8 cellular contexts compared by ENCODE assay signal in the genomic region with DNA sequence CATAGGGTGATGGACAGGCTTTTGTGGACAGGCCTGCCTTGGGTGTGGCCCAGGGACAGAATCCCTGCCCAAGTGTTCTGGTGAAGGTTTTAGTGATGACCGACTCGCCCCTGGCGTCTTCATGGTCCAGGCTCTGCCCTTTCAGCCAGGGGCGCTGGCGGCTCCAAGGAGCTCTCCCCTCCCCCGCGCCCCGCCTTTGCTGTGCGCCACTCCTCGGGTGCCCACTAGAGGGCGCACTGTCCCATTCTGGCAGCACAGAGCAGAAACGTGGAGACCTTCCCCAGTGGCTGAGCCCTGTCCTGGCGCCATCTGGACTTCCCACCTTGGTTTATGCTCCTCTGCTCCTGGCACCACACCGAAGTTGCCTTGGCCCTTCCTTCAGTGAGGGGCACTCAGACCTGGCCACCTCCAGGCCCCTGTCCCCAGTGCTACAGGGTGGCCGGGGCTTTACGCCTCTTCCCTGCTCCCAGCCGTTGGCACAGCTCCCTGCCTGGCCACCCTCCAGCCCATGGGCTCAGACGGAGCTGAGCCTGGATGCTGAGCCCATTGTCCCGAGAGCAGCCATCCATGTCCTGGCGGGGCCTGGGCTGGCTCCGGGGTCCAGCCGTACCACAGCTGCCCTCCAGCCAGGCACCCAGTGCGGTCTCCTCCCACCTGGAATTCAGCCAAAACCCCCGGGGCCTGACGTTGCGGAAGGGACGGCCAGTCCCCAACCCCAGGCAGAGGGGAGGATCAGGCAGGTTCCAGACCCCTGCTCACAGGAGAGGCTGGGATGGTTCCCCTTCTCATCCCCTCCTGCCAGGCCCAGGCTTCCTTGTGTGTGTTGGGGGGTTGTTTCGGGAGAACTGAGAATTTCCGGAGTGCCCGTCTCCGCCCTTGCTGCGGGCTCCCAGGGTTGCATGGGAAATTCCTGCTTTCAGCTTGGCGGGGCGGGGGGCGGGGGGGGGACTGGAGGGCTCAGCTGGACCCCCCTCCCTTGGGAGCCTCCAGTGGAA. TPM values are rescaled to one million over a fixed set of nuclear protein-coding genes. Genes with fewer than 3 reads are reported as not detected.
DNase-seq lines count a peak whose midpoint lies in the region; ATAC-seq lines count a peak whose summit lies in the region.

No MANE protein-coding gene starts in this region.

- H3K27me3 Mint-ChIP-seq in T-helper 2 cell treated with Interferon-gamma antibody and Interleukin-4, amounts not matched to agents 5 μg/mL and 100 μg/mL, for 36 hours (ENCODE audit: low read depth): peaks cover 27% of the 10 kb centered on the region

- no peaks in the 10 kb centered on the region for H3K9me3 Mint-ChIP-seq in T-helper 2 cell treated with Interferon-gamma antibody and Interleukin-4, amounts not matched to agents 5 μg/mL and 100 μg/mL, for 36 hours

- peak overlapping the region; percentile 98 for H3K27ac Mint-ChIP-seq in T-helper 2 cell treated with Interferon-gamma antibody and Interleukin-4, amounts not matched to agents 5 μg/mL and 100 μg/mL, for 36 hours

- under 1% methylated on average over 35 of the region's 35 CpGs for WGBS in right cardiac atrium

- DNase-seq in GM03348 (ENCODE audit: low spot score): peak; percentile 93
- DNase-seq in NCI-H187 (lab: John Stamatoyannopoulos, UW): peak; percentile 77 to 83
- DNase-seq in T-helper 2 cell treated with Interferon-gamma antibody and Interleukin-4, amounts not matched to agents 5 μg/mL and 100 μg/mL, for 36 hours (ENCODE audit: low spot score): peak; percentile 89
- DNase-seq in anterior cingulate cortex (lab: John Stamatoyannopoulos, UW): peak; percentile 59 to 98 (median 88)
- peak; percentile 89 to 96 (median 96) for DNase-seq in right cardiac atrium
- peak; percentile 98 for DNase-seq in retina
- DNase-seq in cortex of kidney (lab: John Stamatoyannopoulos, UW): no peak

- no peaks in the 10 kb centered on the region for H3K36me3 Mint-ChIP-seq in T-helper 2 cell treated with Interferon-gamma antibody and Interleukin-4, amounts not matched to agents 5 μg/mL and 100 μg/mL, for 36 hours (ENCODE audit: low read depth)

- peak overlapping the region; percentile 5 for H3K4me3 ChIP-seq in right cardiac atrium (ENCODE audit: low read length)

- peak overlapping the region; percentile 64 for H3K4me3 Mint-ChIP-seq in T-helper 2 cell treated with Interferon-gamma antibody and Interleukin-4, amounts not matched to agents 5 μg/mL and 100 μg/mL, for 36 hours

- ATAC-seq in HG02759 (IDR thresholded peaks at IDR 0.05; ENCODE audit: unreplicated experiment) (peak; percentile 51), right cardiac atrium (peak; percentile 61 to 66)

- peak overlapping the region; percentile 95 for H3K27ac ChIP-seq in right cardiac atrium (ENCODE audit: low read length)

- H3K4me1 ChIP-seq in right cardiac atrium (ENCODE audit: control insufficient read depth, insufficient read depth, low read length): peaks cover 20% of the 10 kb centered on the region

- no peaks in the 10 kb centered on the region for H3K9me3 ChIP-seq in right cardiac atrium (ENCODE audit: control insufficient read depth, low read length)

- intact Hi-C loops in right cardiac atrium (cut with DNase I): loop anchor here in 2 of 4 donors (10.0 kb wide), 2 partner anchors 106 to 276 kb away; no protein-coding TSS in a partner anchor

- no peaks in the 10 kb centered on the region for H3K27me3 ChIP-seq in right cardiac atrium (ENCODE audit: control insufficient read depth, insufficient read depth)

- peaks cover 29% of the 10 kb centered on the region for H3K4me1 Mint-ChIP-seq in T-helper 2 cell treated with Interferon-gamma antibody and Interleukin-4, amounts not matched to agents 5 μg/mL and 100 μg/mL, for 36 hours (ENCODE audit: low read depth)

RNA-seq across cellular contexts. Expression of a gene that starts 5.6 kb away (rescaled TPM):
- 100 to 1,000 TPM; 161 to 218 (median 192) TPM for total RNA-seq in right cardiac atrium
- 243 TPM for polyA plus RNA-seq in right cardiac atrium

RNA-seq across cellular contexts. Expression of a gene that starts 6.5 kb away (rescaled TPM):
- total RNA-seq in right cardiac atrium: 1,000 to 10,000 TPM; 1,091 to 1,370 (median 1,238) TPM
- polyA plus RNA-seq in right cardiac atrium: 1,790 TPM

RNA-seq across cellular contexts. Expression of a gene that starts 9.9 kb away (rescaled TPM):
- 1 to 10 TPM; 5.2 to 6.9 (median 5.8) TPM for total RNA-seq in right cardiac atrium
- 6.5 TPM for polyA plus RNA-seq in right cardiac atrium

RNA-seq across cellular contexts. Expression of a gene that starts 45.3 kb away (rescaled TPM):
- 1 to 10 TPM; 2.8 to 4.4 (median 3.6) TPM for total RNA-seq in right cardiac atrium
- 2.3 TPM for polyA plus RNA-seq in right cardiac atrium
